In genomic region chr19:40190891-40191835, GRCh38 we compare ENCODE assay signal across 9 cellular contexts. TPM values are rescaled to one million over a fixed set of nuclear protein-coding genes. Genes with fewer than 3 reads are reported as not detected.
DNase-seq lines count a peak whose midpoint lies in the region; ATAC-seq, FAIRE-seq and TF ChIP-seq lines count a peak whose summit lies in the region.
"Had no signal": no experiment of that assay in that cellular context is flagged by ENCODE, and none has a peak within 500 bp of the region (broad histone marks: within the 10 kb centered on the region; RNA-seq: fewer than 3 reads in every experiment).

Gene MAP3K10 (plus strand): TSS chr19:40191426. CDS start chr19:40192032, 606 bp downstream.

- no peaks in the 10 kb centered on the region for H3K9me1 ChIP-seq in endothelial cell of umbilical vein (replicated peaks; ENCODE audit: control insufficient read depth, extremely low read depth, insufficient read depth, low read length)

- no TSS peak for BruUV-seq in endothelial cell of umbilical vein (replicated peaks; lab: Mats Ljungman, UMichigan)

- peak; percentile 13 for TF ChIP-seq POLR2A in endothelial cell of umbilical vein (IDR thresholded peaks at IDR 0.05; ENCODE audit: low read depth, low read length)

- intact Hi-C loops in endothelial cell of umbilical vein (cut with micrococcal nuclease) = loop anchor here (1.0 kb wide), 2 partner anchors 31 to 220 kb away; partner anchors contain the start of gene PSMC4

- peaks cover 7% of the 10 kb centered on the region for H3K4me1 ChIP-seq in NT2/D1 (ENCODE audit: insufficient read depth, insufficient read length)
- H3K4me1 ChIP-seq in endothelial cell of umbilical vein (ENCODE audit: control insufficient read depth, extremely low read depth, insufficient read depth, low read length) = peaks cover 2% of the 10 kb centered on the region

- POLR2A ChIA-PET in BJ (lab: Charles Lee) = no interaction called here
- POLR2A ChIA-PET in endothelial cell of umbilical vein (lab: Charles Lee) = interaction anchor here (0.6 to 0.7 kb wide), 3 partner anchors 23 to 59 kb away, joined by 3 to 5 read pairs (median 5); no protein-coding TSS in a partner anchor

- H3K9ac ChIP-seq in NT2/D1 (ENCODE audit: insufficient read length, low read depth) (peak within 1 kb of the TSS; percentile 81), endothelial cell of umbilical vein (replicated peaks; ENCODE audit: extremely low read depth, insufficient read depth, low read length) (peak within 1 kb of the TSS; percentile 86)

- peak; percentile 70 for ATAC-seq in HG03442 (IDR thresholded peaks at IDR 0.05; ENCODE audit: unreplicated experiment)

- H3K27ac ChIP-seq in endothelial cell of umbilical vein (ENCODE audit: insufficient read depth, low read depth, low read length) = peak within 1 kb of the TSS; percentile 73

- no peaks in the 10 kb centered on the region for H3K27me3 ChIP-seq in BJ (ENCODE audit: control insufficient read depth, insufficient read depth, low read length)
- no peaks in the 10 kb centered on the region for H3K27me3 ChIP-seq in NT2/D1 (ENCODE audit: insufficient read depth, insufficient read length)
- no peaks in the 10 kb centered on the region for H3K27me3 ChIP-seq in endothelial cell of umbilical vein (ENCODE audit: control insufficient read depth in 2 of 2, insufficient read depth in 2 of 2, low read length in 2 of 2)

- no peaks in the 10 kb centered on the region for H4K20me1 ChIP-seq in endothelial cell of umbilical vein (replicated peaks; ENCODE audit: control insufficient read depth, extremely low read depth, insufficient read depth, low read length)

- no peak for TF ChIP-seq CTCF in BJ (IDR thresholded peaks at IDR 0.05; ENCODE audit: insufficient read depth, low read depth, low read length)
- no peak for TF ChIP-seq CTCF in endothelial cell of umbilical vein (IDR thresholded peaks at IDR 0.05; ENCODE audit: extremely low read depth in 1 of 2, insufficient read depth in 1 of 2, low read depth in 1 of 2, low read length in 2 of 2)

- CTCF ChIA-PET in BJ (lab: Yijun Ruan, JAX) (interaction anchor here (0.5 to 2.2 kb wide), 5 partner anchors 9 to 962 kb away, joined by 3 to 6 read pairs (median 3); no protein-coding TSS in a partner anchor), endothelial cell of umbilical vein (lab: Charles Lee) (interaction anchor here (0.7 to 1.5 kb wide), 7 partner anchors 10 to 114 kb away, joined by 3 to 8 read pairs (median 3); no protein-coding TSS in a partner anchor)

- FAIRE-seq in endothelial cell of umbilical vein (lab: Jason Lieb, UNC) = no peak
- FAIRE-seq: endometrium had no signal

- peak within 1 kb of the TSS; percentile 94 for H2AFZ ChIP-seq in endothelial cell of umbilical vein (ENCODE audit: low read depth, low read length)

- peak within 1 kb of the TSS; percentile 98 for H3K4me3 ChIP-seq in BJ (ENCODE audit: low read depth, low read length)
- H3K4me3 ChIP-seq in NT2/D1 (ENCODE audit: insufficient read length, low read depth) = peak within 1 kb of the TSS; percentile 78
- peak within 1 kb of the TSS; percentile 68 to 86 (median 83) for H3K4me3 ChIP-seq in endothelial cell of umbilical vein (replicated peaks in 1 of 3; ENCODE audit: insufficient read depth in 1 of 3, low read depth in 1 of 3, low read length in 3 of 3)

- peak; percentile 4 for DNase-seq in BJ (ENCODE audit: low read depth)
- peak; percentile 79 for DNase-seq in GM19240 (ENCODE audit: insufficient read length, low spot score)
- DNase-seq in NT2/D1 (ENCODE audit: low read depth, low spot score) = no peak
- peak; percentile 37 for DNase-seq in activated CD8-positive, alpha-beta memory T cell treated with anti-CD3 and anti-CD28 coated beads, Interleukin-2, amount 50 U/mL, for 24 hours (ENCODE audit: extremely low read depth)
- peak; percentile 61 for DNase-seq in endothelial cell of umbilical vein (ENCODE audit: low read depth, low spot score)
- peak; percentile 47 for DNase-seq in middle frontal gyrus (ENCODE audit: extremely low spot score, low spot score)
- DNase-seq in stimulated activated CD8-positive, alpha-beta memory T cell treated with anti-CD3 and anti-CD28 coated beads, Interleukin-2, amount 100 ng/mL, for 48 hours (ENCODE audit: low read depth in 2 of 2) = peak; percentile 74 to 79

- H3K36me3 ChIP-seq in BJ (ENCODE audit: control insufficient read depth, insufficient read depth, low read length) = peaks cover under 1% of the 10 kb centered on the region; the same call in 1 of the 2 replicates
- no peaks in the 10 kb centered on the region for H3K36me3 ChIP-seq in NT2/D1 (ENCODE audit: insufficient read depth, insufficient read length, low read length)
- H3K36me3 ChIP-seq in endothelial cell of umbilical vein (ENCODE audit: control insufficient read depth in 2 of 2, extremely low read depth in 1 of 2, insufficient read depth in 2 of 2, low read length in 2 of 2) = no peaks in the 10 kb centered on the region

- peak within 1 kb of the TSS; percentile 94 for H3K4me2 ChIP-seq in endothelial cell of umbilical vein (ENCODE audit: insufficient read depth, low read length)

- H3K9me3 ChIP-seq in NT2/D1 (ENCODE audit: insufficient read depth, low read length) (no peaks in the 10 kb centered on the region), endothelial cell of umbilical vein (replicated peaks; ENCODE audit: control insufficient read depth, insufficient read depth, low read length) (no peaks in the 10 kb centered on the region)

- no peaks in the 10 kb centered on the region for H3K79me2 ChIP-seq in endothelial cell of umbilical vein (ENCODE audit: control insufficient read depth, insufficient read depth, low read length)

- dilution Hi-C loops in endothelial cell of umbilical vein (cut with MboI; ENCODE audit: extremely low pct_ligation_motif_present, low sequenced_read_pairs) = no loop called here

TF ChIP-seq in endothelial cell of umbilical vein, 7 proteins besides CTCF, POLR2A, EP300 and RAD21:
- TF ChIP-seq, protein P1, sequence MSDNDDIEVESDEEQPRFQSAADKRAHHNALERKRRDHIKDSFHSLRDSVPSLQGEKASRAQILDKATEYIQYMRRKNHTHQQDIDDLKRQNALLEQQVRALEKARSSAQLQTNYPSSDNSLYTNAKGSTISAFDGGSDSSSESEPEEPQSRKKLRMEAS (IDR thresholded peaks at IDR 0.05; ENCODE audit: insufficient read depth, insufficient read length) = no peak
- TF ChIP-seq POLR2AphosphoS5 (IDR thresholded peaks at IDR 0.05; ENCODE audit: insufficient read depth, low read depth, low read length) = no peak
TF ChIP-seq in endothelial cell of umbilical vein: peak in this region for 0.

RNA-seq across cellular contexts. Expression of gene MAP3K10, which starts in this region (rescaled TPM):
- 3.6 and 3.7 TPM in 2 replicates for polyA plus RNA-seq in BJ (2011; rRNA removed)
- 4.8 and 8.3 TPM in 2 replicates for polyA minus RNA-seq in BJ (2011; rRNA and poly(A)+ RNA removed)
- total RNA-seq in endothelial cell of umbilical vein = 16.5 and 19.4 TPM in 2 replicates
- polyA plus RNA-seq in endothelial cell of umbilical vein = 6.3 and 7.7 TPM in 2 replicates
- polyA plus RNA-seq in endothelial cell of umbilical vein (2011; cell fraction: cytosol; rRNA removed) = 3.4 and 5.2 TPM in 2 replicates
- 21.3 and 22.1 TPM in 2 replicates for polyA plus RNA-seq in endothelial cell of umbilical vein (2011; cell fraction: nucleus; rRNA removed)
- polyA plus RNA-seq in endothelial cell of umbilical vein (2012) = 6.6 and 9.7 TPM in 2 replicates
- polyA minus RNA-seq in endothelial cell of umbilical vein = 7.1 and 7.5 TPM in 2 replicates
- 6.2 TPM for polyA minus RNA-seq in endothelial cell of umbilical vein (2011; cell fraction: cytosol; rRNA and poly(A)+ RNA removed)
- polyA minus RNA-seq in endothelial cell of umbilical vein (2011; cell fraction: nucleus; rRNA and poly(A)+ RNA removed) = 11.0 and 17.9 TPM in 2 replicates
